Comparison of ENCODE assay signal across 19 cellular contexts in the genomic region with DNA sequence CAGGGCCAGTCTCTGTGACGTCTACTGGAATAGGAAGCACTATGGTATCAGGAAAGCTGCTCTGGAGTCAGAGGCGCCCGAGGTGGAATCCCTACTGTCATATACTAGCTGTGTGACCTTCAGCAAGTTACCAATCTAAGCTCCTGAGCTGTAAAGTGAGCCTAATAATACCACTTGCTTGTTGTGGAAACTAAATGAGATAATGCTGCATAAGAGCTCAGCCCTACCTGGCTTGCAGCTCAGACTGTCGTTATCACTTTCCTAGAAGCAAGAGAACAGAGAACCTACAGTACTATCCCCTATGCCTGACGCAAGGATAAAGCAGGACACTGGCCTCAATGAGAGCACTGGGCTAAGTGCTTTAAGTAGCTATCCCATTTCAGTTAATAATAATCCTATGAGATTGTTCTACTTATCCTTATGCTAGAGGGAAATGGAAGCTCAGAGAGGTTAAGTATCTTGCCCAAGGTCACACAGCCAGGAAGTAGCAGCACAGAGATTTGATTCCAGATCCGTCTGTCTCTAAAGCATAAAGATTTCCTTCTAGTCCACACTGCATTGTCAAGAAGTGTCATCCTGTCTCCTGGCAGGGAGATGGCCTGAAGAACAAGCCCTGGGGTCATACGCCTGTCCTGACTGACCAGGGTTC.
DNase-seq lines count a peak whose midpoint lies in the region; ATAC-seq, FAIRE-seq and TF ChIP-seq lines count a peak whose summit lies in the region.
"Had no signal": no experiment of that assay in that cellular context is flagged by ENCODE, and none has a peak within 500 bp of the region (broad histone marks: within the 10 kb centered on the region; RNA-seq: fewer than 3 reads in every experiment).

No MANE protein-coding gene starts in this region.

- H3K79me2 ChIP-seq in HepG2 (ENCODE audit: insufficient read depth, low read length), result no peaks in the 10 kb centered on the region

- H3K27ac ChIP-seq in heart left ventricle (no peak overlapping the region), HepG2 (ENCODE audit: extremely low read length, insufficient read depth, low read length) (no peak overlapping the region), right lobe of liver (no peak overlapping the region), WERI-Rb-1 (no peak overlapping the region)
- H3K27ac ChIP-seq: C4-2B, GM23248, HL-60 had no signal

- DNase-seq in heart left ventricle, result no peak
- no peak for DNase-seq in Right ventricle myocardium superior
- no peak for DNase-seq in HepG2 (ENCODE audit: low spot score)
- DNase-seq in right lobe of liver, result no peak
- DNase-seq in WERI-Rb-1, result peak; percentile 39
- DNase-seq in RCC 7860 (ENCODE audit: low spot score), result no peak
- DNase-seq: ACHN; AML-193; CD4-positive, alpha-beta T cell; DMS153; DMS79; GDM1; GM23248 had no signal

- H3K4me2 ChIP-seq in HepG2 (ENCODE audit: low read depth, low read length), result no peak overlapping the region

- CTCF ChIA-PET in HepG2 (lab: Yijun Ruan, JAX; ENCODE audit: low intra/inter-chr PET ratio, low total read pairs), result no interaction called here

- H4K20me1 ChIP-seq in HepG2 (ENCODE audit: insufficient read depth, low read length), result no peaks in the 10 kb centered on the region

- POLR2A ChIA-PET in HepG2 (lab: Yijun Ruan, JAX), result no interaction called here

- ATAC-seq in heart left ventricle (peak; percentile 39 to 93 (median 72)), Right ventricle myocardium superior (ENCODE audit: poor library complexity) (no peak), HepG2 (no peak), right lobe of liver (no peak), HG02885 (IDR thresholded peaks at IDR 0.05; ENCODE audit: poor library complexity, unreplicated experiment) (no peak)

- no peaks in the 10 kb centered on the region for H3K9me3 ChIP-seq in heart left ventricle
- H3K9me3 ChIP-seq in HepG2 (ENCODE audit: low read length), result no peaks in the 10 kb centered on the region
- H3K9me3 ChIP-seq in right lobe of liver, result no peaks in the 10 kb centered on the region
- H3K9me3 ChIP-seq in WERI-Rb-1 (ENCODE audit: severe bottlenecking), result no peaks in the 10 kb centered on the region
- H3K9me3 ChIP-seq: HAP-1 had no signal

- H3K27me3 ChIP-seq in heart left ventricle (peaks cover 0 to 6% (median 0%) of the 10 kb centered on the region in 9 donors), HepG2 (ENCODE audit: control insufficient read depth in 1 of 2, insufficient read depth in 2 of 2, low read length in 2 of 2) (peaks cover 0 to 3% of the 10 kb centered on the region in 2 experiments; a peak in 1 of 5 replicates), right lobe of liver (no peaks in the 10 kb centered on the region), WERI-Rb-1 (ENCODE audit: insufficient read depth, low read depth, severe bottlenecking) (no peaks in the 10 kb centered on the region)

- H3K4me1 ChIP-seq in heart left ventricle (no peaks in the 10 kb centered on the region), HepG2 (ENCODE audit: insufficient read depth, low read length) (no peaks in the 10 kb centered on the region), right lobe of liver (no peaks in the 10 kb centered on the region)

- intact Hi-C loops in heart left ventricle (cut with DNase I), result no loop called here
- intact Hi-C loops in Right ventricle myocardium superior (cut with DNase I), result no loop called here
- intact Hi-C loops in HepG2 (cut with micrococcal nuclease; ENCODE audit: unreplicated experiment), result no loop called here
- intact Hi-C loops in right lobe of liver (cut with DNase I), result no loop called here

- H3K9ac ChIP-seq in HepG2 (ENCODE audit: insufficient read depth, low read depth, low read length), result no peak overlapping the region
- H3K9ac ChIP-seq: GM23248 had no signal

- no peak for TF ChIP-seq RAD21 in HepG2 (CRISPR knock-in tag; IDR thresholded peaks at IDR 0.05)

- no peak for TF ChIP-seq EP300 in HepG2 (IDR thresholded peaks at IDR 0.05; ENCODE audit: low read depth in 2 of 2, low read length in 2 of 2)
- no peak for TF ChIP-seq EP300 in HepG2 (CRISPR knock-in tag; IDR thresholded peaks at IDR 0.05; ENCODE audit: borderline replicate concordance)

- TF ChIP-seq CTCF in heart left ventricle (IDR thresholded peaks at IDR 0.05) (no peak), HepG2 (CRISPR knock-in tag; IDR thresholded peaks at IDR 0.05) (no peak), right lobe of liver (IDR thresholded peaks at IDR 0.05) (no peak), WERI-Rb-1 (IDR thresholded peaks at IDR 0.05; ENCODE audit: low read depth, low read length) (no peak)

- H3K4me3 ChIP-seq in heart left ventricle (no peak overlapping the region), HepG2 (replicated peaks in 1 of 3; ENCODE audit: insufficient read depth in 1 of 3, low read depth in 2 of 3, low read length in 3 of 3) (no peak overlapping the region), right lobe of liver (no peak overlapping the region), WERI-Rb-1 (ENCODE audit: low read depth, low read length) (no peak overlapping the region)
- H3K4me3 ChIP-seq: GM23248, HAP-1 had no signal

- BruUV-seq in HepG2 (replicated peaks; lab: Mats Ljungman, UMichigan), result no TSS peak

- FAIRE-seq in HepG2 (lab: Jason Lieb, UNC) (no peak), RCC 7860 (lab: Jason Lieb, UNC) (no peak)
- FAIRE-seq: GM12892, GM18507 had no signal

- 56 to 73% (median 63%) methylated on average over 7 of the region's 7 CpGs for WGBS in heart left ventricle, 4 donors
- 43% methylated on average over 3 of the region's 7 CpGs for WGBS in HepG2 (ENCODE audit: low lambda C conversion rate)
- 44% methylated on average over 1 of the region's 7 CpGs for WGBS in right lobe of liver (ENCODE audit: insufficient coverage, low coverage, low lambda C conversion rate, missing lambda C conversion rate)

- H3K36me3 ChIP-seq in heart left ventricle, result no peaks in the 10 kb centered on the region
- no peaks in the 10 kb centered on the region for H3K36me3 ChIP-seq in HepG2 (replicated peaks in 1 of 2; ENCODE audit: control insufficient read depth in 1 of 2, insufficient read depth in 2 of 2, low read length in 2 of 2)
- no peaks in the 10 kb centered on the region for H3K36me3 ChIP-seq in right lobe of liver
- H3K36me3 ChIP-seq in WERI-Rb-1, result no peaks in the 10 kb centered on the region
- H3K36me3 ChIP-seq: HAP-1 had no signal

- no peak overlapping the region for H2AFZ ChIP-seq in HepG2 (ENCODE audit: low read length)
- H2AFZ ChIP-seq: GM23248 had no signal

- in situ Hi-C loops in HepG2 (cut with HindIII; ENCODE audit: extremely low pct_ligation_motif_present, low pct_unique_long_range_greater_than_20kb), result no loop called here

- no peak for TF ChIP-seq POLR2A in heart left ventricle (IDR thresholded peaks at IDR 0.05)
- no peak for TF ChIP-seq POLR2A in HepG2 (IDR thresholded peaks at IDR 0.05; ENCODE audit: insufficient read depth in 1 of 2, low read depth in 2 of 2, low read length in 2 of 2)
- no peak for TF ChIP-seq POLR2A in right lobe of liver (IDR thresholded peaks at IDR 0.05)

TF ChIP-seq in HepG2, 621 proteins besides CTCF, POLR2A, EP300 and RAD21:
- TF ChIP-seq ATF4 (CRISPR knock-in tag; IDR thresholded peaks at IDR 0.05) (no peak), ZNF768 (CRISPR knock-in tag; IDR thresholded peaks at IDR 0.05) (peak; percentile 47; the same call in 1 of the 2 replicates)

Comparison
In these comparisons a context has a peak if more than half of its experiments do, and no peak if none do; other contexts are left out.
1. ATAC-seq: peak in heart left ventricle (4 of 4); none in Right ventricle myocardium superior (single experiment), HepG2 (single experiment), right lobe of liver (0 of 4) and HG02885 (single experiment).